Comparison of ENCODE assay signal across 1 cellular context in genomic region chr7:65750511-65751344, GRCh38.
A peak's percentile ranks its signal among the peaks of the same experiment; 100 is the strongest.
TF ChIP-seq lines count a peak whose summit lies in the region.

No MANE protein-coding gene starts in this region.

TF ChIP-seq in K562, 482 proteins besides CTCF, POLR2A, EP300 and RAD21 (continued from another document and continues in another):
- TF ChIP-seq, protein P1, sequence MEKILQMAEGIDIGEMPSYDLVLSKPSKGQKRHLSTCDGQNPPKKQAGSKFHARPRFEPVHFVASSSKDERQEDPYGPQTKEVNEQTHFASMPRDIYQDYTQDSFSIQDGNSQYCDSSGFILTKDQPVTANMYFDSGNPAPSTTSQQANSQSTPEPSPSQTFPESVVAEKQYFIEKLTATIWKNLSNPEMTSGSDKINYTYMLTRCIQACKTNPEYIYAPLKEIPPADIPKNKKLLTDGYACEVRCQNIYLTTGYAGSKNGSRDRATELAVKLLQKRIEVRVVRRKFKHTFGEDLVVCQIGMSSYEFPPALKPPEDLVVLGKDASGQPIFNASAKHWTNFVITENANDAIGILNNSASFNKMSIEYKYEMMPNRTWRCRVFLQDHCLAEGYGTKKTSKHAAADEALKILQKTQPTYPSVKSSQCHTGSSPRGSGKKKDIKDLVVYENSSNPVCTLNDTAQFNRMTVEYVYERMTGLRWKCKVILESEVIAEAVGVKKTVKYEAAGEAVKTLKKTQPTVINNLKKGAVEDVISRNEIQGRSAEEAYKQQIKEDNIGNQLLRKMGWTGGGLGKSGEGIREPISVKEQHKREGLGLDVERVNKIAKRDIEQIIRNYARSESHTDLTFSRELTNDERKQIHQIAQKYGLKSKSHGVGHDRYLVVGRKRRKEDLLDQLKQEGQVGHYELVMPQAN (IDR thresholded peaks at IDR 0.05; ENCODE audit: borderline replicate concordance) = peak; percentile 1; the same call in 1 of the 2 replicates
- peak; percentile 57 for TF ChIP-seq SMARCA4 (IDR thresholded peaks at IDR 0.05)
- TF ChIP-seq DPF2 (IDR thresholded peaks at IDR 0.05) = peak; percentile 41; the same call in 1 of the 2 replicates
- peak; percentile 30; the same call in 1 of the 2 replicates for TF ChIP-seq MGA (IDR thresholded peaks at IDR 0.05)
- TF ChIP-seq SOX6 (IDR thresholded peaks at IDR 0.05) = no peak; the same call in 1 of the 2 replicates
- TF ChIP-seq NR4A1 (CRISPR knock-in tag; IDR thresholded peaks at IDR 0.05) = no peak
- TF ChIP-seq NR4A1 (tag; IDR thresholded peaks at IDR 0.05) = no peak
- TF ChIP-seq ZBTB11 (CRISPR knock-in tag; IDR thresholded peaks at IDR 0.05) = peak in 2 of 3 experiments; percentile 26 to 86; a peak in 4 of 6 replicates
- TF ChIP-seq, protein P2, sequence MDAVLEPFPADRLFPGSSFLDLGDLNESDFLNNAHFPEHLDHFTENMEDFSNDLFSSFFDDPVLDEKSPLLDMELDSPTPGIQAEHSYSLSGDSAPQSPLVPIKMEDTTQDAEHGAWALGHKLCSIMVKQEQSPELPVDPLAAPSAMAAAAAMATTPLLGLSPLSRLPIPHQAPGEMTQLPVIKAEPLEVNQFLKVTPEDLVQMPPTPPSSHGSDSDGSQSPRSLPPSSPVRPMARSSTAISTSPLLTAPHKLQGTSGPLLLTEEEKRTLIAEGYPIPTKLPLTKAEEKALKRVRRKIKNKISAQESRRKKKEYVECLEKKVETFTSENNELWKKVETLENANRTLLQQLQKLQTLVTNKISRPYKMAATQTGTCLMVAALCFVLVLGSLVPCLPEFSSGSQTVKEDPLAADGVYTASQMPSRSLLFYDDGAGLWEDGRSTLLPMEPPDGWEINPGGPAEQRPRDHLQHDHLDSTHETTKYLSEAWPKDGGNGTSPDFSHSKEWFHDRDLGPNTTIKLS (IDR thresholded peaks at IDR 0.05; ENCODE audit: borderline replicate concordance, low read depth) = peak; percentile 45; the same call in 1 of the 2 replicates
- peak; percentile 68; the same call in 1 of the 2 replicates for TF ChIP-seq ZNF707 (CRISPR knock-in tag; conservative IDR thresholded peaks at IDR 0.05)
- TF ChIP-seq SAFB2 (IDR thresholded peaks at IDR 0.05; ENCODE audit: borderline replicate concordance, low read depth, low read length, severe bottlenecking) = no peak
- TF ChIP-seq, protein P3, sequence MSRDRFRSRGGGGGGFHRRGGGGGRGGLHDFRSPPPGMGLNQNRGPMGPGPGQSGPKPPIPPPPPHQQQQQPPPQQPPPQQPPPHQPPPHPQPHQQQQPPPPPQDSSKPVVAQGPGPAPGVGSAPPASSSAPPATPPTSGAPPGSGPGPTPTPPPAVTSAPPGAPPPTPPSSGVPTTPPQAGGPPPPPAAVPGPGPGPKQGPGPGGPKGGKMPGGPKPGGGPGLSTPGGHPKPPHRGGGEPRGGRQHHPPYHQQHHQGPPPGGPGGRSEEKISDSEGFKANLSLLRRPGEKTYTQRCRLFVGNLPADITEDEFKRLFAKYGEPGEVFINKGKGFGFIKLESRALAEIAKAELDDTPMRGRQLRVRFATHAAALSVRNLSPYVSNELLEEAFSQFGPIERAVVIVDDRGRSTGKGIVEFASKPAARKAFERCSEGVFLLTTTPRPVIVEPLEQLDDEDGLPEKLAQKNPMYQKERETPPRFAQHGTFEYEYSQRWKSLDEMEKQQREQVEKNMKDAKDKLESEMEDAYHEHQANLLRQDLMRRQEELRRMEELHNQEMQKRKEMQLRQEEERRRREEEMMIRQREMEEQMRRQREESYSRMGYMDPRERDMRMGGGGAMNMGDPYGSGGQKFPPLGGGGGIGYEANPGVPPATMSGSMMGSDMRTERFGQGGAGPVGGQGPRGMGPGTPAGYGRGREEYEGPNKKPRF (IDR thresholded peaks at IDR 0.05; ENCODE audit: low read depth, low read length) = no peak
- TF ChIP-seq ZNF583 (CRISPR knock-in tag; IDR thresholded peaks at IDR 0.05) = no peak
- peak; percentile 82; the same call in 1 of the 2 replicates for TF ChIP-seq PML (IDR thresholded peaks at IDR 0.05; ENCODE audit: low read length)
- TF ChIP-seq TAF7 (tag; IDR thresholded peaks at IDR 0.05) = peak; percentile 70; the same call in 1 of the 2 replicates
- TF ChIP-seq GABPA (tag; conservative IDR thresholded peaks at IDR 0.05; ENCODE audit: low read depth) = peak; percentile 88
- peak; percentile 90 for TF ChIP-seq GMEB1 (CRISPR knock-in tag; IDR thresholded peaks at IDR 0.05)
- TF ChIP-seq C11orf30 (IDR thresholded peaks at IDR 0.05; ENCODE audit: low read depth) = peak; percentile 69
- peak; percentile 34; the same call in 1 of the 2 replicates for TF ChIP-seq GATA2 (CRISPR knock-in tag; IDR thresholded peaks at IDR 0.05)
- TF ChIP-seq TBP (optimal IDR thresholded peaks at IDR 0.05; ENCODE audit: low read depth, low read length) = peak; percentile 78
- TF ChIP-seq PHF21A (IDR thresholded peaks at IDR 0.05; ENCODE audit: borderline replicate concordance, low read depth) = peak; percentile 47; the same call in 1 of the 2 replicates
- TF ChIP-seq FOXP4 (CRISPR knock-in tag; IDR thresholded peaks at IDR 0.05; ENCODE audit: borderline replicate concordance) = no peak
- TF ChIP-seq BRCA1 (IDR thresholded peaks at IDR 0.05) = no peak
- no peak for TF ChIP-seq BRCA1 (CRISPR knock-in tag; IDR thresholded peaks at IDR 0.05)
- peak; percentile 64; the same call in 1 of the 2 replicates for TF ChIP-seq HNRNPL (IDR thresholded peaks at IDR 0.05; ENCODE audit: low read depth, low read length)
- no peak for TF ChIP-seq FOXJ2 (tag; IDR thresholded peaks at IDR 0.05)
- peak; percentile 64 for TF ChIP-seq FIP1L1 (IDR thresholded peaks at IDR 0.05; ENCODE audit: low read depth, low read length, poor library complexity, severe bottlenecking)
- no peak for TF ChIP-seq HMG20A (CRISPR knock-in tag; conservative IDR thresholded peaks at IDR 0.05)
- peak; percentile 92; the same call in 1 of the 2 replicates for TF ChIP-seq MTA3 (IDR thresholded peaks at IDR 0.05; ENCODE audit: borderline replicate concordance)
- 0 out of 2 replicates have a peak, but pooled peaks have one; percentile 28 for TF ChIP-seq ZNF143 (CRISPR knock-in tag; IDR thresholded peaks at IDR 0.05)
- peak; percentile 97 for TF ChIP-seq POLR2G (IDR thresholded peaks at IDR 0.05; ENCODE audit: low read depth, low read length)
- peak; percentile 88 for TF ChIP-seq ASH1L (IDR thresholded peaks at IDR 0.05; ENCODE audit: borderline replicate concordance, low read depth, partially characterized antibody)
- peak; percentile 78 for TF ChIP-seq CREM (IDR thresholded peaks at IDR 0.05; ENCODE audit: low read depth)
